ENCODE assay signal across 18 cellular contexts in the genomic region with DNA sequence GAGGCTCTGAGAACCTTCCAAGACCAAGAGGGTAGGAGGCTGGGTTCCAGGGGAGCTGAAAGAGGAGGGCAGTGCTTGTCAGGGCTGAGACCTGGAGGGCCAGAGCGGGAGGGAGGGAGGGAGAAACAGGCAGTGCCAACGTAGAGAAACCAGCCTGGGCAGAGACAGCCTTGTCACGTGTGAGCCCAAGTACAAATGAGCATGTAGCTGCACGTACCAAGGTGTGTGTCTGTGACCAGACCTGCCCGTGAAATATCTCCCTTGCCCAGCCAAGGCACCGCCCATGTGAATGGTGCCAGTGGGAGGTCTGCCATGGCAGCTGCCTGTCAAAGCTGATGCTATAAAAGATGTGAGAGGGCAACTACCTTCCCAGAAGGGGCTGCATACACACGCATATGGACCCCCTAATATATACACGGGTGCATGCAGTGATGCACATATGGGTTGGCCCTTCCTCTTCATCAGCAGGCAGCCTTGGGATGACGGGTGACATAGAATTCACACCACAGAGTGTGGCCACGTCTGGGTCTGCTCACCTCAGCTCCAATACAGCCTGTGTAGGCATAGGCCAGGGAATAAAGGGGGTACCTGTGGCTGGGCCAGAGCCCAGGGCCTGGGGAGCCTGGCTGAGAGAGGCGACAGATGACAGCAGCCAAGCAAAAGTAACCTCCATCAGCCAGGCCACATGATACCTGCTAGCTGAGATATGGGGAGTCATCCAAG. TPM values are rescaled to one million over a fixed set of nuclear protein-coding genes. Genes with fewer than 3 reads are reported as not detected.
DNase-seq lines count a peak whose midpoint lies in the region; ATAC-seq, FAIRE-seq and TF ChIP-seq lines count a peak whose summit lies in the region.
"Had no signal": no experiment of that assay in that cellular context is flagged by ENCODE, and none has a peak within 500 bp of the region (broad histone marks: within the 10 kb centered on the region; RNA-seq: fewer than 3 reads in every experiment).

No MANE protein-coding gene starts in this region.

- H4K20me1 ChIP-seq in keratinocyte (ENCODE audit: control insufficient read depth, extremely low read depth, insufficient read depth, low read length) = no peaks in the 10 kb centered on the region

- H3K27ac ChIP-seq in RWPE2 (ENCODE audit: poor library complexity, severe bottlenecking) = peak overlapping the region; percentile 58
- H3K27ac ChIP-seq in keratinocyte (ENCODE audit: control insufficient read depth, insufficient read depth, low read length) = peak overlapping the region; percentile 79
- no peak overlapping the region for H3K27ac ChIP-seq in small intestine (ENCODE audit: low read depth in 1 of 2, low read length in 1 of 2)
- H3K27ac ChIP-seq: ascending aorta, coronary artery, SK-N-MC had no signal

- H3K4me1 Mint-ChIP-seq in natural killer cell (no peaks in the 10 kb centered on the region), Calu3 (ENCODE audit: low read depth, unreplicated experiment) (peaks cover 28% of the 10 kb centered on the region)
- H3K4me1 Mint-ChIP-seq: activated CD4-positive, alpha-beta T cell treated with anti-CD3 and anti-CD28 coated beads for 36 hours had no signal

- H3K9ac ChIP-seq in keratinocyte (ENCODE audit: control insufficient read depth, extremely low read depth, insufficient read depth, low read length) = peak overlapping the region; percentile 67

- no TSS peak for BruUV-seq in Calu3 (replicated peaks; lab: Mats Ljungman, UMichigan)

- peak overlapping the region; percentile 32 for H2AFZ ChIP-seq in keratinocyte (ENCODE audit: control insufficient read depth, low read length)

- H3K4me3 ChIP-seq in RWPE2 (ENCODE audit: severe bottlenecking) = no peak overlapping the region
- H3K4me3 ChIP-seq in keratinocyte (ENCODE audit: control insufficient read depth in 2 of 3, extremely low read depth in 1 of 3, insufficient read depth in 2 of 3, low read depth in 1 of 3, low read length in 3 of 3) = peak overlapping the region in 1 of 3 experiments; percentile 25
- no peak overlapping the region for H3K4me3 ChIP-seq in small intestine (ENCODE audit: low read depth in 1 of 2, low read length in 2 of 2)
- H3K4me3 ChIP-seq: ascending aorta, coronary artery, lung, SK-N-MC had no signal

- H3K9me3 Mint-ChIP-seq in natural killer cell (no peaks in the 10 kb centered on the region), Calu3 (ENCODE audit: low read depth, unreplicated experiment) (no peaks in the 10 kb centered on the region)
- H3K9me3 Mint-ChIP-seq: activated naive CD4-positive, alpha-beta T cell treated with anti-CD3 and anti-CD28 coated beads for 36 hours had no signal

- H3K4me3 Mint-ChIP-seq in natural killer cell (no peak overlapping the region), Calu3 (ENCODE audit: low read depth, unreplicated experiment) (no peak overlapping the region)
- H3K4me3 Mint-ChIP-seq: activated CD4-positive, alpha-beta T cell treated with anti-CD3 and anti-CD28 coated beads for 36 hours; activated naive CD4-positive, alpha-beta T cell treated with anti-CD3 and anti-CD28 coated beads for 36 hours had no signal

- H3K36me3 ChIP-seq in RWPE2 (ENCODE audit: low read depth) (no peaks in the 10 kb centered on the region), keratinocyte (ENCODE audit: control insufficient read depth in 2 of 2, extremely low read depth in 1 of 2, insufficient read depth in 2 of 2, low read length in 2 of 2) (no peaks in the 10 kb centered on the region), small intestine (ENCODE audit: control insufficient read depth in 2 of 2, insufficient read depth in 2 of 2, low read length in 2 of 2) (no peaks in the 10 kb centered on the region)

- intact Hi-C loops in natural killer cell (cut with micrococcal nuclease) = loop anchor here (10.0 kb wide), 1 partner anchor 631 kb away; no protein-coding TSS in a partner anchor
- intact Hi-C loops in Calu3 (cut with micrococcal nuclease; ENCODE audit: unreplicated experiment) = no loop called here

- H3K27me3 Mint-ChIP-seq in natural killer cell (ENCODE audit: low read depth in 2 of 2) (peaks cover 0 to 10% of the 10 kb centered on the region in 2 donors), Calu3 (ENCODE audit: unreplicated experiment) (no peaks in the 10 kb centered on the region)
- H3K27me3 Mint-ChIP-seq: activated CD4-positive, alpha-beta T cell treated with anti-CD3 and anti-CD28 coated beads for 36 hours had no signal

- 46 to 70% (median 49%) methylated on average over 10 to 11 of the region's 11 CpGs for WGBS in small intestine, 3 donors

- H3K9me3 ChIP-seq in RWPE2 (ENCODE audit: severe bottlenecking) (no peaks in the 10 kb centered on the region), keratinocyte (ENCODE audit: control insufficient read depth, low read depth, low read length) (no peaks in the 10 kb centered on the region), small intestine (ENCODE audit: control insufficient read depth, low read depth) (no peaks in the 10 kb centered on the region)
- H3K9me3 ChIP-seq: ascending aorta had no signal

- no peaks in the 10 kb centered on the region for H3K36me3 Mint-ChIP-seq in natural killer cell
- no peaks in the 10 kb centered on the region for H3K36me3 Mint-ChIP-seq in Calu3 (ENCODE audit: insufficient read depth, unreplicated experiment)

- CTCF ChIA-PET in Calu3 (lab: Charles Lee) = interaction anchor here (0.7 to 2.8 kb wide), 5 partner anchors 111 to 143 kb away, joined by 5 to 35 read pairs (median 12); no protein-coding TSS in a partner anchor

- H3K4me1 ChIP-seq in RWPE2 (ENCODE audit: insufficient read depth, poor library complexity, severe bottlenecking) (peaks cover 30% of the 10 kb centered on the region), keratinocyte (ENCODE audit: control insufficient read depth, extremely low read depth, insufficient read depth, low read length) (peaks cover 38% of the 10 kb centered on the region), small intestine (ENCODE audit: control insufficient read depth in 2 of 2, insufficient read depth in 1 of 2, low read depth in 1 of 2, low read length in 1 of 2) (no peaks in the 10 kb centered on the region)

- dilution Hi-C loops in keratinocyte (cut with MboI; ENCODE audit: extremely low pct_ligation_motif_present, low sequenced_read_pairs) = no loop called here

- DNase-seq in NCI-H1105 (lab: John Stamatoyannopoulos, UW) = peak; percentile 64
- DNase-seq in RWPE2 (ENCODE audit: low spot score) = peak; percentile 87
- DNase-seq in keratinocyte (ENCODE audit: low read depth, low spot score) = peak; percentile 98
- peak; percentile 76 for DNase-seq in small intestine
- DNase-seq in natural killer cell = no peak
- no peak for DNase-seq in Calu3
- DNase-seq in HK-2 (ENCODE audit: unreplicated experiment) = no peak
- DNase-seq: activated CD4-positive, alpha-beta T cell treated with anti-CD3 and anti-CD28 coated beads for 36 hours; activated naive CD4-positive, alpha-beta T cell treated with anti-CD3 and anti-CD28 coated beads for 36 hours; COR-L47; NCI-H1694; NCI-H510A; PC-3; T1000 had no signal

- H3K27ac Mint-ChIP-seq in natural killer cell (no peak overlapping the region), Calu3 (ENCODE audit: unreplicated experiment) (no peak overlapping the region)
- H3K27ac Mint-ChIP-seq: activated CD4-positive, alpha-beta T cell treated with anti-CD3 and anti-CD28 coated beads for 36 hours; activated naive CD4-positive, alpha-beta T cell treated with anti-CD3 and anti-CD28 coated beads for 36 hours had no signal

- peak; percentile 98 for FAIRE-seq in keratinocyte (lab: Jason Lieb, UNC)
- no peak for FAIRE-seq in small intestine (lab: Jason Lieb, UNC)

- TF ChIP-seq CTCF in RWPE2 (IDR thresholded peaks at IDR 0.05; ENCODE audit: poor library complexity, severe bottlenecking) (no peak), keratinocyte (optimal IDR thresholded peaks at IDR 0.05 in 1 of 3, IDR thresholded peaks at IDR 0.05 in 1 of 3, conservative IDR thresholded peaks at IDR 0.05 in 1 of 3; ENCODE audit: extremely low read depth in 1 of 3, insufficient read depth in 2 of 3, low read length in 3 of 3) (no peak), natural killer cell (IDR thresholded peaks at IDR 0.05) (no peak), Calu3 (IDR thresholded peaks at IDR 0.05; ENCODE audit: unreplicated experiment) (no peak)

- ATAC-seq in RWPE2 (ENCODE audit: low read depth) = peak; percentile 87
- no peak for ATAC-seq in natural killer cell
- ATAC-seq: activated CD4-positive, alpha-beta T cell treated with anti-CD3 and anti-CD28 coated beads for 36 hours; PC-3 had no signal

- no peaks in the 10 kb centered on the region for H3K9me1 ChIP-seq in keratinocyte (ENCODE audit: control insufficient read depth, extremely low read depth, insufficient read depth, low read length)

- H3K27me3 ChIP-seq in RWPE2 (ENCODE audit: insufficient read depth, poor library complexity, severe bottlenecking) = no peaks in the 10 kb centered on the region
- no peaks in the 10 kb centered on the region for H3K27me3 ChIP-seq in keratinocyte (ENCODE audit: control insufficient read depth, extremely low read depth, insufficient read depth, low read length)
- no peaks in the 10 kb centered on the region for H3K27me3 ChIP-seq in small intestine (ENCODE audit: control insufficient read depth in 2 of 2, insufficient read depth in 2 of 2, low read length in 2 of 2)
- H3K27me3 ChIP-seq: ascending aorta had no signal

- peak overlapping the region; percentile 84 for H3K4me2 ChIP-seq in keratinocyte (ENCODE audit: control insufficient read depth, extremely low read depth, insufficient read depth, low read depth, low read length)

- no peaks in the 10 kb centered on the region for H3K79me2 ChIP-seq in keratinocyte (ENCODE audit: control insufficient read depth, insufficient read depth, low read length)

RNA-seq across cellular contexts. Expression of a gene that starts 7.8 kb away (rescaled TPM):
- polyA plus RNA-seq in keratinocyte (77.7 to 83.2 TPM (median 83.0 TPM) in 3 replicates), small intestine (10 to 100 TPM; 11.6 to 16.7 (median 12.3) TPM)
- 8.3 TPM for polyA plus RNA-seq in keratinocyte (2011; ENCODE audit: low read depth)
- 63.8 and 80.6 TPM in 2 replicates for polyA plus RNA-seq in keratinocyte (2011; cell fraction: cytosol; rRNA removed)
- polyA plus RNA-seq in keratinocyte (2011; cell fraction: nucleus; rRNA removed) = 62.6 and 70.5 TPM in 2 replicates
- polyA plus RNA-seq in keratinocyte (2012; ENCODE audit: low replicate concordance) = 43.9 and 69.2 TPM in 2 replicates
- 104 to 118 TPM (median 106 TPM) in 3 replicates for polyA minus RNA-seq in keratinocyte
- 52.8 TPM for polyA minus RNA-seq in keratinocyte (2011; cell fraction: cytosol; rRNA and poly(A)+ RNA removed)
- polyA minus RNA-seq in keratinocyte (2011; cell fraction: nucleus; rRNA and poly(A)+ RNA removed) = 31.5 and 49.4 TPM in 2 replicates
- total RNA-seq in natural killer cell (1 to 10 TPM in 2 of 3 donors, under 1 TPM in 1; 0.50 to 3.4 (median 1.8) TPM), Calu3 (2022) (55.2 and 81.9 TPM in 2 replicates)

Comparison
In these comparisons a context has a peak if more than half of its experiments do, and no peak if none do; other contexts are left out.
1. DNase-seq: peak in NCI-H1105 (single experiment), RWPE2 (single experiment), keratinocyte (single experiment) and small intestine (single experiment); none in natural killer cell (single experiment), Calu3 (single experiment) and HK-2 (single experiment).
2. H3K27ac ChIP-seq: peak in RWPE2 (single experiment) and keratinocyte (single experiment); none in small intestine (0 of 2).
3. RNA of a gene that starts 7.8 kb away (total RNA-seq): 55.2 to 81.9 TPM in Calu3; 0.50 to 3.4 TPM in natural killer cell; every median in the first group is over 10 times any median in the second.